In the genomic region with DNA sequence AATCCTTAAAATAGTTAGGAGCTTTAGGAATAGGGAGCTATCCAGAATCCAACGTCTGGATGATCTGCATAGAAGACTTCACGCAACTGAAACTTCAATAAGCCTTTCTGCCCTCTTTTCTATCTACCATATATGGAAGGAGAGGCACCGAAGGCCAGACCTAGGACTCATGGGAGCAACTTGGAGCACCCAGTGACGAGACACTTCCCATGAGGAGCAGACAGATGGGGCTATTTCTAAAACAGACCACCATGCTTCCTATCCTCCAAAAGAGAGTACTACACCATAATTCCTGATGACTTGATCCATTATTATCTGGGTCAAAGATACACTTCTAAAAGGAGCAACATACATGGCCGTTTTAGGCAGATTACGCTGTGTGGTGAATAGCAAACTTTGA, we compare ENCODE assay signal across 24 cellular contexts. TPM values are rescaled to one million over a fixed set of nuclear protein-coding genes. Genes with fewer than 3 reads are reported as not detected.
DNase-seq lines count a peak whose midpoint lies in the region; ATAC-seq, FAIRE-seq and TF ChIP-seq lines count a peak whose summit lies in the region.
"Had no signal": no experiment of that assay in that cellular context is flagged by ENCODE, and none has a peak within 500 bp of the region (broad histone marks: within the 10 kb centered on the region; RNA-seq: fewer than 3 reads in every experiment).

No MANE protein-coding gene starts in this region.

- TF ChIP-seq CTCF in H9 (conservative IDR thresholded peaks at IDR 0.05): 0 out of 3 replicates have a peak, but pooled peaks have one; percentile 10
- TF ChIP-seq CTCF in K562 (IDR thresholded peaks at IDR 0.05 in 2 of 3, conservative IDR thresholded peaks at IDR 0.05 in 1 of 3; ENCODE audit: insufficient read depth in 2 of 3, low read depth in 1 of 3, low read length in 3 of 3): peak; percentile 18 to 43 (median 32); a peak in 4 of 6 replicates
- no peak for TF ChIP-seq CTCF in esophagus muscularis mucosa (IDR thresholded peaks at IDR 0.05)
- TF ChIP-seq CTCF in neural progenitor cell (IDR thresholded peaks at IDR 0.05): no peak

- H3K4me2 ChIP-seq in H9 (ENCODE audit: insufficient read depth, insufficient read length, low read length): no peak overlapping the region
- H3K4me2 ChIP-seq in K562 (ENCODE audit: insufficient read depth, low read length): no peak overlapping the region
- H3K4me2 ChIP-seq in neural progenitor cell: no peak overlapping the region
- H3K4me2 ChIP-seq: A549; BLaER1 treated with 17β-estradiol and CSF1 and Interleukin-3, amounts not matched to agents 10 nM and 100 nM had no signal

- H4K8ac ChIP-seq in H9 (replicated peaks; ENCODE audit: insufficient read length, low read depth, low read length): no peak overlapping the region

- POLR2A ChIA-PET in K562 (lab: Yijun Ruan, JAX): no interaction called here

- WGBS in H9 (ENCODE audit: extremely low coverage, insufficient read length, low lambda C conversion rate): no CpG with 5 or more reads among the region's 6 CpGs
- WGBS in K562 (ENCODE audit: insufficient coverage, low coverage, missing lambda C conversion rate): 75% methylated on average over 6 of the region's 6 CpGs
- WGBS in esophagus muscularis mucosa: 94% methylated on average over 5 of the region's 6 CpGs

- H3K9ac ChIP-seq in H9 (ENCODE audit: extremely low read depth, insufficient read length, low read length) (no peak overlapping the region), K562 (ENCODE audit: insufficient read depth in 1 of 2, low read depth in 2 of 2, low read length in 2 of 2) (no peak overlapping the region), neural progenitor cell (no peak overlapping the region)
- H3K9ac ChIP-seq: BLaER1 treated with 17β-estradiol and CSF1 and Interleukin-3, amounts not matched to agents 10 nM and 100 nM; GM23248 had no signal

- ATAC-seq in K562 (peak; percentile 71), GM19023 (IDR thresholded peaks at IDR 0.05; ENCODE audit: unreplicated experiment) (no peak)
- ATAC-seq: A549 had no signal

- no peak overlapping the region for H2BK5ac ChIP-seq in H9 (ENCODE audit: insufficient read length, low read length)

- H3K4me1 Mint-ChIP-seq in H9 (no peaks in the 10 kb centered on the region; a peak in 1 of 4 replicates), neural progenitor cell (no peaks in the 10 kb centered on the region)
- H3K4me1 Mint-ChIP-seq: CD14-positive monocyte had no signal

- no peak overlapping the region for H2BK20ac ChIP-seq in H9 (ENCODE audit: low read depth, low read length, poor library complexity, severe bottlenecking)

- H3K79me2 ChIP-seq in H9 (ENCODE audit: insufficient read depth, low read length): no peaks in the 10 kb centered on the region
- peaks cover 5% of the 10 kb centered on the region; the same call in 1 of the 3 replicates for H3K79me2 ChIP-seq in K562 (ENCODE audit: control insufficient read depth, insufficient read depth, low read length)
- no peaks in the 10 kb centered on the region for H3K79me2 ChIP-seq in neural progenitor cell (ENCODE audit: low read depth)

- no peak overlapping the region for H2BK15ac ChIP-seq in H9 (ENCODE audit: low read depth, low read length)

- H3K36me3 ChIP-seq in K562 (ENCODE audit: control insufficient read depth, insufficient read depth, low read length): peaks cover 48% of the 10 kb centered on the region; the same call in 2 of the 3 replicates
- H3K36me3 ChIP-seq in esophagus muscularis mucosa: peaks cover 11 to 73% (median 43%) of the 10 kb centered on the region in 4 donors
- no peaks in the 10 kb centered on the region for H3K36me3 ChIP-seq in neural progenitor cell
- H3K36me3 ChIP-seq: BE2C had no signal

- H4K5ac ChIP-seq in H9 (ENCODE audit: insufficient read length, low read depth, low read length): no peak overlapping the region

- H3K27me3 Mint-ChIP-seq in H9 (ENCODE audit: low read depth) (no peaks in the 10 kb centered on the region), neural progenitor cell (ENCODE audit: insufficient read depth, low read depth) (peaks cover under 1% of the 10 kb centered on the region)
- H3K27me3 Mint-ChIP-seq: CD4-positive, alpha-beta T cell; CD8-positive, alpha-beta memory T cell had no signal

- H4K20me1 ChIP-seq in H9 (ENCODE audit: control insufficient read depth, insufficient read depth, insufficient read length) (no peaks in the 10 kb centered on the region), K562 (replicated peaks; ENCODE audit: control insufficient read depth, insufficient read depth, low read length) (no peaks in the 10 kb centered on the region), neural progenitor cell (ENCODE audit: low read depth) (no peaks in the 10 kb centered on the region)

- FAIRE-seq in K562 (lab: Jason Lieb, UNC): no peak
- no peak for FAIRE-seq in GM12892 (lab: Jason Lieb, UNC)
- FAIRE-seq: A549, GM12891, GM19239 had no signal

- H2BK120ac ChIP-seq in H9 (ENCODE audit: low read depth, low read length, poor library complexity, severe bottlenecking): no peak overlapping the region

- H3K27me3 ChIP-seq in H9 (ENCODE audit: insufficient read depth, low read length) (no peaks in the 10 kb centered on the region), K562 (ENCODE audit: control insufficient read depth in 2 of 2, insufficient read depth in 2 of 2, low read length in 2 of 2) (no peaks in the 10 kb centered on the region), esophagus muscularis mucosa (no peaks in the 10 kb centered on the region), neural progenitor cell (no peaks in the 10 kb centered on the region)
- H3K27me3 ChIP-seq: BE2C; BLaER1 treated with 17β-estradiol and CSF1 and Interleukin-3, amounts not matched to agents 10 nM and 100 nM had no signal

- H3K27ac ChIP-seq in H9 (ENCODE audit: insufficient read length, low read depth, low read length) (no peak overlapping the region), K562 (ENCODE audit: extremely low read depth, low read depth, low read length) (no peak overlapping the region), esophagus muscularis mucosa (replicated peaks in 1 of 4) (no peak overlapping the region), neural progenitor cell (no peak overlapping the region)
- H3K27ac ChIP-seq: A549; BLaER1 treated with 17β-estradiol and CSF1 and Interleukin-3, amounts not matched to agents 10 nM and 100 nM; GM23248 had no signal

- CTCF ChIA-PET in K562 (lab: Yijun Ruan, JAX; ENCODE audit: low intra/inter-chr PET ratio): no interaction called here

- TF ChIP-seq POLR2A in K562 (conservative IDR thresholded peaks at IDR 0.05) (no peak), esophagus muscularis mucosa (IDR thresholded peaks at IDR 0.05; ENCODE audit: low read depth) (no peak), GM12892 (IDR thresholded peaks at IDR 0.05; ENCODE audit: low read depth, low read length) (no peak)

- H3K4me3 Mint-ChIP-seq in H9 (no peak overlapping the region), neural progenitor cell (no peak overlapping the region)
- H3K4me3 Mint-ChIP-seq: CD14-positive monocyte; CD4-positive, alpha-beta T cell; HFFc6 had no signal

- TF ChIP-seq EP300 in K562 (IDR thresholded peaks at IDR 0.05; ENCODE audit: low read length) (no peak), esophagus muscularis mucosa (IDR thresholded peaks at IDR 0.05) (no peak)

- no peak overlapping the region for H3T11ph ChIP-seq in H9 (ENCODE audit: low read length)

- no peaks in the 10 kb centered on the region for H3K9me3 ChIP-seq in H9 (ENCODE audit: control insufficient read depth, low read depth, low read length)
- H3K9me3 ChIP-seq in K562 (replicated peaks; ENCODE audit: control insufficient read depth, insufficient read depth, low read depth, low read length): no peaks in the 10 kb centered on the region
- no peaks in the 10 kb centered on the region for H3K9me3 ChIP-seq in esophagus muscularis mucosa
- no peaks in the 10 kb centered on the region for H3K9me3 ChIP-seq in neural progenitor cell (ENCODE audit: low read depth)
- H3K9me3 ChIP-seq: A549; BE2C; BLaER1 treated with 17β-estradiol and CSF1 and Interleukin-3, amounts not matched to agents 10 nM and 100 nM; HAP-1 had no signal

- no peak overlapping the region for H2BK12ac ChIP-seq in H9 (ENCODE audit: insufficient read length, low read depth, low read length)

- intact Hi-C loops in K562 (cut with micrococcal nuclease): no loop called here
- intact Hi-C loops in esophagus muscularis mucosa (cut with DNase I): no loop called here

- BruUV-seq in K562 (replicated peaks; lab: Mats Ljungman, UMichigan): no TSS peak

- H3K23me2 ChIP-seq in H9 (ENCODE audit: insufficient read length, low read depth, low read length, poor library complexity, severe bottlenecking): no peaks in the 10 kb centered on the region

- DNase-seq in H9: no peak
- DNase-seq in K562 (ENCODE audit: extremely low read depth in 1 of 4, low spot score in 3 of 4): no peak
- peak; percentile 74 for DNase-seq in esophagus muscularis mucosa (ENCODE audit: extremely low spot score)
- no peak for DNase-seq in neural progenitor cell (ENCODE audit: low spot score)
- no peak for DNase-seq in D341Med (ENCODE audit: low spot score)
- DNase-seq in GM12892 (ENCODE audit: insufficient read length): no peak
- DNase-seq: 8988T; ACHN; AML-193; BE2C; CD4-positive, alpha-beta T cell; CD8-positive, alpha-beta memory T cell; DMS53; DMS79 treated with DMSO at 0.1 percent for 48 hours; GF-D8; GM23248; HFFc6 had no signal

- H3K4me3 ChIP-seq in K562 (no peak overlapping the region), esophagus muscularis mucosa (no peak overlapping the region), neural progenitor cell (no peak overlapping the region)
- H3K4me3 ChIP-seq: A549; BLaER1 treated with 17β-estradiol and CSF1 and Interleukin-3, amounts not matched to agents 10 nM and 100 nM; GM23248; HAP-1 had no signal

- no peaks in the 10 kb centered on the region for H3F3A ChIP-seq in neural progenitor cell (ENCODE audit: low read depth)

- H3K56ac ChIP-seq in H9 (ENCODE audit: insufficient read length, low read depth, low read length): no peak overlapping the region

- peaks cover 6 to 18% (median 10%) of the 10 kb centered on the region in 3 experiments; a peak in 5 of 7 replicates for H3K36me3 Mint-ChIP-seq in H9 (ENCODE audit: insufficient read depth in 1 of 3, low read depth in 3 of 3)
- peaks cover 16% of the 10 kb centered on the region for H3K36me3 Mint-ChIP-seq in neural progenitor cell

- no peaks in the 10 kb centered on the region for H3K9me1 ChIP-seq in K562 (ENCODE audit: control insufficient read depth, insufficient read depth, low read length)

- H3K14ac ChIP-seq in H9 (ENCODE audit: insufficient read depth, low read length): no peak overlapping the region

- in situ Hi-C loops in K562 (cut with MboI): no loop called here

- H3K9me3 Mint-ChIP-seq in H9: no peaks in the 10 kb centered on the region
- H3K9me3 Mint-ChIP-seq in neural progenitor cell: no peaks in the 10 kb centered on the region
- H3K9me3 Mint-ChIP-seq: CD4-positive, alpha-beta T cell; CD8-positive, alpha-beta memory T cell; HFFc6 had no signal

- H3K4ac ChIP-seq in H9 (ENCODE audit: low read depth, low read length): no peak overlapping the region

- H3K4me1 ChIP-seq in H9 (ENCODE audit: insufficient read depth, low read length) (no peaks in the 10 kb centered on the region), K562 (replicated peaks in 1 of 2; ENCODE audit: control insufficient read depth in 2 of 2, insufficient read depth in 2 of 2, low read length in 2 of 2) (peaks cover 0 to 2% of the 10 kb centered on the region in 2 experiments; a peak in 1 of 5 replicates), esophagus muscularis mucosa (no peaks in the 10 kb centered on the region), neural progenitor cell (peaks cover 14% of the 10 kb centered on the region)
- H3K4me1 ChIP-seq: A549, BE2C, HAP-1 had no signal

- no peak for TF ChIP-seq RAD21 in K562 (CRISPR knock-in tag; conservative IDR thresholded peaks at IDR 0.05 in 1 of 2, IDR thresholded peaks at IDR 0.05 in 1 of 2)

- H2AK5ac ChIP-seq in H9 (ENCODE audit: insufficient read length, low read length): no peak overlapping the region

- no peak overlapping the region for H4K91ac ChIP-seq in H9 (ENCODE audit: insufficient read length, low read depth, low read length)

- H2AFZ ChIP-seq in H9 (ENCODE audit: low read length) (no peak overlapping the region), K562 (ENCODE audit: low read depth, low read length) (no peak overlapping the region), neural progenitor cell (replicated peaks) (no peak overlapping the region)
- H2AFZ ChIP-seq: GM23248 had no signal

- H3K23ac ChIP-seq in H9 (ENCODE audit: insufficient read length, low read depth, low read length): no peak overlapping the region

- no peak overlapping the region; a peak in 1 of 7 replicates for H3K27ac Mint-ChIP-seq in H9
- H3K27ac Mint-ChIP-seq in neural progenitor cell: peak overlapping the region; percentile 17
- H3K27ac Mint-ChIP-seq: CD4-positive, alpha-beta T cell; CD8-positive, alpha-beta memory T cell; HFFc6 had no signal

- H3K79me1 ChIP-seq in H9 (ENCODE audit: insufficient read depth, low read depth, low read length, poor library complexity, severe bottlenecking): no peaks in the 10 kb centered on the region

- H3K18ac ChIP-seq in H9 (ENCODE audit: insufficient read length, low read depth, low read length): no peak overlapping the region

RNA-seq across cellular contexts. Expression of gene RPP40, which starts 6.0 kb away (rescaled TPM):
- total RNA-seq in H9 (2021) (15.6 and 17.8 TPM in 2 replicates), K562 (2014; rRNA removed) (34.7 and 41.1 TPM in 2 replicates), K562 (2014; rRNA removed; fragmentation: Illumina TruSeq; extraction: Trizol) (39.9 and 41.0 TPM in 2 replicates), K562 (2015; rRNA removed; fragmentation: Illumina TruSeq; extraction: Trizol) (36.4 and 39.0 TPM in 2 replicates), K562 (2021) (28.1 and 30.2 TPM in 2 replicates), esophagus muscularis mucosa (1 to 10 TPM; 2.5 to 7.9 (median 3.8) TPM), neural progenitor cell (ENCODE audit: low replicate concordance) (19.3 and 23.2 TPM in 2 replicates)
- total RNA-seq in K562 (2011; cell fraction: chromatin; rRNA removed; ENCODE audit: low replicate concordance): 10.1 and 10.8 TPM in 2 replicates
- total RNA-seq in K562 (2011; cell fraction: nucleolus; rRNA removed): 7.1 and 8.8 TPM in 2 replicates
- total RNA-seq in K562 (2011; cell fraction: nucleoplasm; rRNA removed): 7.9 and 13.3 TPM in 2 replicates
- polyA plus RNA-seq in K562 (2011; rRNA removed) (15.9 and 22.6 TPM in 2 replicates), K562 (2014; fragmentation: Illumina TruSeq; extraction: Trizol) (48.2 and 51.2 TPM in 2 replicates), K562 (2014; fragmentation: Nextera tagmentation; extraction: Ambion mirVana) (100 to 1,000 TPM; 103 to 114 TPM), K562 (2014; rRNA removed) (35.7 and 46.6 TPM in 2 replicates)
- polyA plus RNA-seq in K562 (2011; cell fraction: cytosol; rRNA removed): 8.4 and 11.0 TPM in 2 replicates
- 12.8 and 16.4 TPM in 2 replicates for polyA plus RNA-seq in K562 (2011; cell fraction: nucleus; rRNA removed)
- 16.5 and 38.9 TPM in 2 replicates for polyA plus RNA-seq in K562 (2012)
- polyA minus RNA-seq in K562 (2011; rRNA and poly(A)+ RNA removed): 17.4 and 17.6 TPM in 2 replicates
- 6.8 and 8.6 TPM in 2 replicates for polyA minus RNA-seq in K562 (2011; cell fraction: cytosol; rRNA and poly(A)+ RNA removed)
- polyA minus RNA-seq in K562 (2011; cell fraction: nucleus; rRNA and poly(A)+ RNA removed): 9.7 and 17.2 TPM in 2 replicates
- polyA plus RNA-seq in GM12892 (2012; ENCODE audit: missing spikeins): 9.3 TPM

Comparison
In these comparisons a context has a peak if more than half of its experiments do, and no peak if none do; other contexts are left out.
1. CTCF ChIP-seq: peak in H9 (single experiment) and K562 (3 of 3); none in esophagus muscularis mucosa (0 of 3) and neural progenitor cell (single experiment).